Comparison of ENCODE assay signal across 8 cellular contexts in genomic region chr2:241637233-241638062, GRCh38. TPM values are rescaled to one million over a fixed set of nuclear protein-coding genes. Genes with fewer than 3 reads are reported as not detected.
DNase-seq lines count a peak whose midpoint lies in the region; ATAC-seq and TF ChIP-seq lines count a peak whose summit lies in the region.

TSS of gene ATG4B (plus strand) at chr2:241637693. CDS start at chr2:241637715, 22 bp downstream.

- TF ChIP-seq CTCF in RWPE1 (conservative IDR thresholded peaks at IDR 0.05; ENCODE audit: low read depth) (no peak), natural killer cell (IDR thresholded peaks at IDR 0.05) (no peak)

- H3K27me3 Mint-ChIP-seq in activated T-helper 2 cell treated with anti-CD3 and anti-CD28 coated beads, Interferon-gamma antibody, Interleukin-2, Interleukin-4, amounts not matched to agents 10 μg/mL and 5 μg/mL and 100 μg/mL, durations not matched to agents 14 hours and 24 hours and 36 hours (ENCODE audit: low read depth): no peaks in the 10 kb centered on the region
- H3K27me3 Mint-ChIP-seq in natural killer cell (ENCODE audit: low read depth in 2 of 2): no peaks in the 10 kb centered on the region

- intact Hi-C loops in activated T-helper 2 cell treated with anti-CD3 and anti-CD28 coated beads, Interferon-gamma antibody, Interleukin-2, Interleukin-4, amounts not matched to agents 10 μg/mL and 5 μg/mL and 100 μg/mL, durations not matched to agents 14 hours and 24 hours and 36 hours (cut with micrococcal nuclease): loop anchor here (2.0 to 10.0 kb wide), 5 partner anchors 21 to 483 kb away; partner anchors contain the start of genes D2HGDH, DTYMK, PPP1R7 and STK25
- intact Hi-C loops in natural killer cell (cut with micrococcal nuclease): loop anchor here (2.0 to 5.0 kb wide), 3 partner anchors 21 to 320 kb away; partner anchors contain the start of genes HDLBP, SEPTIN2 and STK25

- H3K4me3 Mint-ChIP-seq in activated T-helper 2 cell treated with anti-CD3 and anti-CD28 coated beads, Interferon-gamma antibody, Interleukin-2, Interleukin-4, amounts not matched to agents 10 μg/mL and 5 μg/mL and 100 μg/mL, durations not matched to agents 14 hours and 24 hours and 36 hours (ENCODE audit: low read depth): peak within 1 kb of the TSS; percentile 94
- H3K4me3 Mint-ChIP-seq in natural killer cell: peak within 1 kb of the TSS; percentile 93

- CTCF ChIA-PET in RWPE1 (lab: Yijun Ruan, JAX): no interaction called here

- peaks cover 42% of the 10 kb centered on the region for H3K4me1 Mint-ChIP-seq in activated T-helper 2 cell treated with anti-CD3 and anti-CD28 coated beads, Interferon-gamma antibody, Interleukin-2, Interleukin-4, amounts not matched to agents 10 μg/mL and 5 μg/mL and 100 μg/mL, durations not matched to agents 14 hours and 24 hours and 36 hours (ENCODE audit: low read depth)
- peaks cover 50 to 54% of the 10 kb centered on the region in 2 donors for H3K4me1 Mint-ChIP-seq in natural killer cell

- no peaks in the 10 kb centered on the region for H3K9me3 Mint-ChIP-seq in activated T-helper 2 cell treated with anti-CD3 and anti-CD28 coated beads, Interferon-gamma antibody, Interleukin-2, Interleukin-4, amounts not matched to agents 10 μg/mL and 5 μg/mL and 100 μg/mL, durations not matched to agents 14 hours and 24 hours and 36 hours
- no peaks in the 10 kb centered on the region for H3K9me3 Mint-ChIP-seq in natural killer cell

- POLR2A ChIA-PET in RWPE1 (lab: Yijun Ruan, JAX; ENCODE audit: low non-redundant PET): interaction anchor here (0.5 kb wide), 1 partner anchor 24 kb away, joined by 3 read pairs; no protein-coding TSS in a partner anchor

- H3K36me3 Mint-ChIP-seq in activated T-helper 2 cell treated with anti-CD3 and anti-CD28 coated beads, Interferon-gamma antibody, Interleukin-2, Interleukin-4, amounts not matched to agents 10 μg/mL and 5 μg/mL and 100 μg/mL, durations not matched to agents 14 hours and 24 hours and 36 hours (ENCODE audit: low read depth): peaks cover 57% of the 10 kb centered on the region
- H3K36me3 Mint-ChIP-seq in natural killer cell: no peaks in the 10 kb centered on the region

- H3K27ac Mint-ChIP-seq in activated T-helper 2 cell treated with anti-CD3 and anti-CD28 coated beads, Interferon-gamma antibody, Interleukin-2, Interleukin-4, amounts not matched to agents 10 μg/mL and 5 μg/mL and 100 μg/mL, durations not matched to agents 14 hours and 24 hours and 36 hours: peak within 1 kb of the TSS; percentile 92
- H3K27ac Mint-ChIP-seq in natural killer cell: peak within 1 kb of the TSS; percentile 81 to 91

- H3K27ac ChIP-seq in RWPE1: peak within 1 kb of the TSS; percentile 96

- DNase-seq in DMS79 treated with DMSO at 0.1 percent for 48 hours (lab: John Stamatoyannopoulos, UW) (peak; percentile 65), KG1 (lab: John Stamatoyannopoulos, UW) (peak; percentile 86), RWPE1 (ENCODE audit: low spot score) (peak; percentile 81), fibroblast of peridontal ligament (ENCODE audit: extremely low read depth) (peak; percentile 73), natural killer cell (peak; percentile 79)
- DNase-seq in activated T-helper 2 cell treated with anti-CD3 and anti-CD28 coated beads, Interferon-gamma antibody, Interleukin-2, Interleukin-4, amounts not matched to agents 10 μg/mL and 5 μg/mL and 100 μg/mL, durations not matched to agents 14 hours and 24 hours and 36 hours (ENCODE audit: low spot score): peak; percentile 79
- peak; percentile 85 for DNase-seq in stimulated activated naive CD8-positive, alpha-beta T cell treated with anti-CD3 and anti-CD28 coated beads, Interleukin-15, Interleukin-2, amounts not matched to agents 100 U/mL and 50 U/mL, for 24 hours

- peak; percentile 53 for ATAC-seq in GM21717 (IDR thresholded peaks at IDR 0.05; ENCODE audit: unreplicated experiment)
- peak; percentile 73 to 82 (median 74) for ATAC-seq in natural killer cell
- ATAC-seq in stimulated activated naive CD8-positive, alpha-beta T cell treated with anti-CD3 and anti-CD28 coated beads, Interleukin-15, Interleukin-2, amounts not matched to agents 100 U/mL and 50 U/mL, for 24 hours: peak; percentile 60

RNA-seq across cellular contexts. Expression of gene ATG4B, which starts in this region (rescaled TPM):
- total RNA-seq in activated T-helper 2 cell treated with anti-CD3 and anti-CD28 coated beads, Interferon-gamma antibody, Interleukin-2, Interleukin-4, amounts not matched to agents 10 μg/mL and 5 μg/mL and 100 μg/mL, durations not matched to agents 14 hours and 24 hours and 36 hours: 117 TPM in 2 replicates
- total RNA-seq in natural killer cell: 100 to 1,000 TPM; 106 to 171 (median 139) TPM

Comparison
In these comparisons a context has a peak if more than half of its experiments do, and no peak if none do; other contexts are left out.
1. Peak in every context shown above with its lines: DNase-seq, ATAC-seq and H3K27ac ChIP-seq.